8 cellular contexts compared by ENCODE assay signal in genomic region chr2:96536445-96537065, GRCh38. TPM values are rescaled to one million over a fixed set of nuclear protein-coding genes. Genes with fewer than 3 reads are reported as not detected.
DNase-seq lines count a peak whose midpoint lies in the region; ATAC-seq, FAIRE-seq and TF ChIP-seq lines count a peak whose summit lies in the region.

Gene ARID5A (plus strand): TSS chr2:96536752. CDS start chr2:96536827, 75 bp downstream.

- H3K27me3 ChIP-seq in HepG2 (ENCODE audit: control insufficient read depth in 1 of 2, insufficient read depth in 2 of 2, low read length in 2 of 2), result peaks cover 3 to 37% of the 10 kb centered on the region in 2 experiments; a peak in 4 of 5 replicates

- H3K4me3 Mint-ChIP-seq in activated CD4-positive, alpha-beta T cell treated with anti-CD3 and anti-CD28 coated beads, Interleukin-2, amount 10 ng/mL, durations not matched to agents 7 days and 5 days, result peak within 1 kb of the TSS; percentile 88

- no peaks in the 10 kb centered on the region for H3K9me3 Mint-ChIP-seq in activated CD4-positive, alpha-beta T cell treated with anti-CD3 and anti-CD28 coated beads, Interleukin-2, amount 10 ng/mL, durations not matched to agents 7 days and 5 days

- TF ChIP-seq CTCF in HepG2 (CRISPR knock-in tag; IDR thresholded peaks at IDR 0.05), result no peak

- ATAC-seq in HG03460 (IDR thresholded peaks at IDR 0.05; ENCODE audit: unreplicated experiment) (peak; percentile 49), HepG2 (peak; percentile 90)

- no peaks in the 10 kb centered on the region for H3K9me3 ChIP-seq in HepG2 (ENCODE audit: low read length)

- peak within 1 kb of the TSS; percentile 85 for H2AFZ ChIP-seq in HepG2 (ENCODE audit: low read length)

- H3K27ac Mint-ChIP-seq in activated CD4-positive, alpha-beta T cell treated with anti-CD3 and anti-CD28 coated beads, Interleukin-2, amount 10 ng/mL, durations not matched to agents 7 days and 5 days, result peak within 1 kb of the TSS; percentile 98

- no peaks in the 10 kb centered on the region for H3K36me3 ChIP-seq in HepG2 (replicated peaks in 1 of 2; ENCODE audit: control insufficient read depth in 1 of 2, insufficient read depth in 2 of 2, low read length in 2 of 2)

- H3K4me1 ChIP-seq in HepG2 (ENCODE audit: insufficient read depth, low read length), result peaks cover 52% of the 10 kb centered on the region

- no peaks in the 10 kb centered on the region for H3K27me3 Mint-ChIP-seq in activated CD4-positive, alpha-beta T cell treated with anti-CD3 and anti-CD28 coated beads, Interleukin-2, amount 10 ng/mL, durations not matched to agents 7 days and 5 days

- H3K4me3 ChIP-seq in HepG2 (replicated peaks in 1 of 3; ENCODE audit: insufficient read depth in 1 of 3, low read depth in 2 of 3, low read length in 3 of 3), result peak within 1 kb of the TSS; percentile 70 to 79 (median 74)

- H3K9ac ChIP-seq in HepG2 (ENCODE audit: insufficient read depth, low read depth, low read length), result peak within 1 kb of the TSS; percentile 45

- CTCF ChIA-PET in activated CD4-positive, alpha-beta T cell treated with anti-CD3 and anti-CD28 coated beads, Interleukin-2, amount 10 ng/mL, durations not matched to agents 7 days and 5 days (lab: Charles Lee), result interaction anchor here (0.7 to 2.1 kb wide), 5 partner anchors 8 to 129 kb away, joined by 4 to 6 read pairs (median 4); no protein-coding TSS in a partner anchor
- CTCF ChIA-PET in HepG2 (lab: Yijun Ruan, JAX; ENCODE audit: low intra/inter-chr PET ratio, low total read pairs), result interaction anchor here (1.1 kb wide), 1 partner anchor 13 kb away, joined by 3 read pairs; no protein-coding TSS in a partner anchor

- POLR2A ChIA-PET in activated CD4-positive, alpha-beta T cell treated with anti-CD3 and anti-CD28 coated beads, Interleukin-2, amount 10 ng/mL, durations not matched to agents 7 days and 5 days (lab: Charles Lee), result interaction anchor here (0.7 to 2.6 kb wide), 4 partner anchors 8 to 201 kb away, joined by 3 to 25 read pairs (median 4); partner anchors contain the start of gene NCAPH
- POLR2A ChIA-PET in HepG2 (lab: Yijun Ruan, JAX), result interaction anchor here (0.7 kb wide), 1 partner anchor 280 kb away, joined by 3 read pairs; the partner anchor contains the start of gene CNNM3

- TF ChIP-seq POLR2A in HepG2 (IDR thresholded peaks at IDR 0.05; ENCODE audit: insufficient read depth in 1 of 2, low read depth in 2 of 2, low read length in 2 of 2), result peak; percentile 43 to 88; a peak in 3 of 4 replicates

- H3K36me3 Mint-ChIP-seq in activated CD4-positive, alpha-beta T cell treated with anti-CD3 and anti-CD28 coated beads, Interleukin-2, amount 10 ng/mL, durations not matched to agents 7 days and 5 days (ENCODE audit: low read depth), result peaks cover 21% of the 10 kb centered on the region

- DNase-seq in C1 segment of cervical spinal cord (lab: John Stamatoyannopoulos, UW) (peak in 13 of 14 donors; percentile 49 to 90 (median 78)), GM19240 (ENCODE audit: insufficient read length, low spot score) (peak; percentile 74), NCI-H526 treated with DMSO at 0.1 percent for 48 hours (lab: John Stamatoyannopoulos, UW) (peak; percentile 75), dedifferentiated amniotic fluid mesenchymal stem cell (ENCODE audit: extremely low spot score) (peak; percentile 66), HepG2 (ENCODE audit: low spot score) (peak; percentile 87)
- DNase-seq in activated CD4-positive, alpha-beta T cell treated with anti-CD3 and anti-CD28 coated beads, Interleukin-2, amount 10 ng/mL, durations not matched to agents 7 days and 5 days, result peak; percentile 94
- DNase-seq in stimulated activated CD4-positive, alpha-beta T cell treated with anti-CD3 and anti-CD28 coated beads, Interleukin-2, amount 100 ng/mL, for 48 hours, result peak; percentile 90 to 91

- H4K20me1 ChIP-seq in HepG2 (ENCODE audit: insufficient read depth, low read length), result no peaks in the 10 kb centered on the region; the same call in 1 of the 2 replicates

- TF ChIP-seq EP300 in HepG2 (IDR thresholded peaks at IDR 0.05; ENCODE audit: low read depth in 2 of 2, low read length in 2 of 2) (no peak), HepG2 (CRISPR knock-in tag; IDR thresholded peaks at IDR 0.05; ENCODE audit: borderline replicate concordance) (no peak)

- H3K27ac ChIP-seq in HepG2 (ENCODE audit: extremely low read length, insufficient read depth, low read length), result no peak within 1 kb of the TSS

- in situ Hi-C loops in HepG2 (cut with HindIII; ENCODE audit: extremely low pct_ligation_motif_present, low pct_unique_long_range_greater_than_20kb), result no loop called here

- BruUV-seq in HepG2 (replicated peaks; lab: Mats Ljungman, UMichigan), result no TSS peak

- intact Hi-C loops in HepG2 (cut with micrococcal nuclease; ENCODE audit: unreplicated experiment), result loop anchor here (5.0 kb wide), 1 partner anchor 226 kb away; the partner anchor contains the start of gene CNNM4

- peaks cover 63% of the 10 kb centered on the region for H3K4me1 Mint-ChIP-seq in activated CD4-positive, alpha-beta T cell treated with anti-CD3 and anti-CD28 coated beads, Interleukin-2, amount 10 ng/mL, durations not matched to agents 7 days and 5 days

- WGBS in HepG2 (ENCODE audit: low lambda C conversion rate), result 1% methylated on average over 47 of the region's 69 CpGs

- TF ChIP-seq RAD21 in HepG2 (CRISPR knock-in tag; IDR thresholded peaks at IDR 0.05), result peak; percentile 11; the same call in 1 of the 2 replicates

- H3K4me2 ChIP-seq in HepG2 (ENCODE audit: low read depth, low read length), result peak within 1 kb of the TSS; percentile 96

- FAIRE-seq in HepG2 (lab: Jason Lieb, UNC), result no peak

- no peaks in the 10 kb centered on the region for H3K79me2 ChIP-seq in HepG2 (ENCODE audit: insufficient read depth, low read length)

TF ChIP-seq in HepG2, 621 proteins besides CTCF, POLR2A, EP300 and RAD21 (continues in another document):
- TF ChIP-seq HOXA5 (CRISPR knock-in tag; IDR thresholded peaks at IDR 0.05) (peak; percentile 64), ZNF589 (CRISPR knock-in tag; conservative IDR thresholded peaks at IDR 0.05) (0 out of 2 replicates have a peak, but pooled peaks have one; percentile 55), SIX4 (CRISPR knock-in tag; IDR thresholded peaks at IDR 0.05) (0 out of 2 replicates have a peak, but pooled peaks have one; percentile 17), TSC22D2 (CRISPR knock-in tag; IDR thresholded peaks at IDR 0.05; ENCODE audit: borderline replicate concordance) (no peak; the same call in 1 of the 2 replicates), ZNF761 (CRISPR knock-in tag; conservative IDR thresholded peaks at IDR 0.05) (no peak), ZNF446 (CRISPR knock-in tag; IDR thresholded peaks at IDR 0.05) (0 out of 2 replicates have a peak, but pooled peaks have one; percentile 47), PRDM15 (CRISPR knock-in tag; IDR thresholded peaks at IDR 0.05) (peak; percentile 56; the same call in 1 of the 2 replicates), RCOR2 (CRISPR knock-in tag; IDR thresholded peaks at IDR 0.05) (no peak)

RNA-seq across cellular contexts. Expression of gene ARID5A, which starts in this region (rescaled TPM):
- total RNA-seq in activated CD4-positive, alpha-beta T cell treated with anti-CD3 and anti-CD28 coated beads, Interleukin-2, amount 10 ng/mL, durations not matched to agents 7 days and 5 days, result 10 to 100 TPM; 47.2 to 50.5 TPM
- 8.0 and 9.5 TPM in 2 replicates for total RNA-seq in HepG2 (2016; rRNA removed; fragmentation: Illumina TruSeq; extraction: Trizol)
- 2.9 and 3.5 TPM in 2 replicates for total RNA-seq in HepG2 (2016; cell fraction: cytosol; rRNA removed; fragmentation: Illumina TruSeq; extraction: Trizol; ENCODE audit: low read depth)
- 8.1 and 9.8 TPM in 2 replicates for total RNA-seq in HepG2 (2016; cell fraction: insoluble cytoplasmic fraction; rRNA removed; fragmentation: Illumina TruSeq; extraction: Trizol)
- 6.9 and 8.7 TPM in 2 replicates for total RNA-seq in HepG2 (2016; cell fraction: membrane; rRNA removed; fragmentation: Illumina TruSeq; extraction: Trizol)
- total RNA-seq in HepG2 (2016; cell fraction: nucleus; rRNA removed; fragmentation: Illumina TruSeq; extraction: Trizol), result 7.0 and 7.5 TPM in 2 replicates
- 6.0 and 7.4 TPM in 2 replicates for polyA plus RNA-seq in HepG2 (2011; rRNA removed)
- polyA plus RNA-seq in HepG2 (2011; cell fraction: cytosol; rRNA removed), result 3.4 and 7.0 TPM in 2 replicates
- polyA plus RNA-seq in HepG2 (2011; cell fraction: nucleus; rRNA removed), result 11.9 and 13.3 TPM in 2 replicates
- 4.7 and 5.3 TPM in 2 replicates for polyA plus RNA-seq in HepG2 (2012)
- 3.1 and 4.1 TPM in 2 replicates for polyA plus RNA-seq in HepG2 (2016; cell fraction: cytosol; fragmentation: Illumina TruSeq; extraction: Trizol; ENCODE audit: low read depth)
- 9.9 and 12.2 TPM in 2 replicates for polyA plus RNA-seq in HepG2 (2016; cell fraction: insoluble cytoplasmic fraction; fragmentation: Illumina TruSeq; extraction: Trizol; ENCODE audit: low read depth)
- 6.1 and 8.5 TPM in 2 replicates for polyA plus RNA-seq in HepG2 (2016; cell fraction: membrane; fragmentation: Illumina TruSeq; extraction: Trizol; ENCODE audit: low read depth)
- 12.7 and 13.7 TPM in 2 replicates for polyA plus RNA-seq in HepG2 (2016; cell fraction: nucleus; fragmentation: Illumina TruSeq; extraction: Trizol; ENCODE audit: insufficient read depth, low read depth)
- polyA minus RNA-seq in HepG2 (2011; rRNA and poly(A)+ RNA removed; ENCODE audit: low replicate concordance), result 1.4 and 6.4 TPM in 2 replicates
- 3.0 and 4.0 TPM in 2 replicates for polyA minus RNA-seq in HepG2 (2011; cell fraction: cytosol; rRNA and poly(A)+ RNA removed)
- 3.2 and 4.2 TPM in 2 replicates for polyA minus RNA-seq in HepG2 (2011; cell fraction: nucleus; rRNA and poly(A)+ RNA removed)
